In the genomic region with DNA sequence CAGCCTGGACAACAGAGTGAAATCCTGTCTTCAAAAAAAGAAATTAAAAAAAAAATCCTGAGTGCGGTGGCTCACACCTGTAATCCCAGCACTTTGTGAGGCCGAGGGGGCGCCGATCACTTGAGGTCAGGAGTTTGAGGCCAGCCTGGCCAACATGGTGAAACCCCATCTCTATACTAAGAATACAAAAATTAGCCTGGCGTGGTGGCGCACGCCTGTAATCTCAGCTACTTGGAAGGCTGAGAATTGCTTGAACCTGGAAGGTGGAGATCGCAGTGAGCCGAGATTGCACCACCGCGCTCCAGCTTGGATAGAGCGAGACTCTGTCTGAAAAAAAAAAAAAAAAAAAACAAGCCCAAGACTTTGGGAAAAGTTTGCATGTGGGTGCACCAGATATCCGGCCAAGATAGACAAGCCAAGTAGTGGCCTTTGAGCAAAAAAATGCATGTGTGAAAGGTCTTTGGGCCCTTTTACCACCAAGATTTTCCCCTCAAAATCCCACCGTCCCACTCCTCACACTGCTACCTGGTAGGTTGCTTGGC, we compare ENCODE assay signal across 2 cellular contexts.
TF ChIP-seq lines count a peak whose summit lies in the region.

No MANE protein-coding gene starts in this region.

TF ChIP-seq in HCT116, 20 proteins besides CTCF, POLR2A, EP300 and RAD21:
- TF ChIP-seq ZNF274 (IDR thresholded peaks at IDR 0.05; ENCODE audit: low read depth, low read length) (no peak), ELF1 (IDR thresholded peaks at IDR 0.05; ENCODE audit: borderline replicate concordance, low read depth) (no peak), SP1 (IDR thresholded peaks at IDR 0.05; ENCODE audit: low read depth) (no peak), ZFX (IDR thresholded peaks at IDR 0.05) (no peak), CEBPB (IDR thresholded peaks at IDR 0.05; ENCODE audit: low read depth) (no peak), TCF7L2 (IDR thresholded peaks at IDR 0.05; ENCODE audit: borderline replicate concordance, extremely low read depth, insufficient read depth, insufficient read length) (no peak), EGR1 (IDR thresholded peaks at IDR 0.05; ENCODE audit: low read depth) (no peak), SRF (IDR thresholded peaks at IDR 0.05; ENCODE audit: low read depth) (no peak), CBX3 (IDR thresholded peaks at IDR 0.05; ENCODE audit: low read depth) (no peak), EZH2phosphoT487 (IDR thresholded peaks at IDR 0.05; ENCODE audit: borderline replicate concordance) (no peak), MAX (IDR thresholded peaks at IDR 0.05) (no peak), SIN3A (IDR thresholded peaks at IDR 0.05; ENCODE audit: low read depth) (no peak), EZH2 (IDR thresholded peaks at IDR 0.05) (no peak), POLR2AphosphoS5 (IDR thresholded peaks at IDR 0.05; ENCODE audit: low read depth, low read length) (no peak)
- TF ChIP-seq, protein P1, sequence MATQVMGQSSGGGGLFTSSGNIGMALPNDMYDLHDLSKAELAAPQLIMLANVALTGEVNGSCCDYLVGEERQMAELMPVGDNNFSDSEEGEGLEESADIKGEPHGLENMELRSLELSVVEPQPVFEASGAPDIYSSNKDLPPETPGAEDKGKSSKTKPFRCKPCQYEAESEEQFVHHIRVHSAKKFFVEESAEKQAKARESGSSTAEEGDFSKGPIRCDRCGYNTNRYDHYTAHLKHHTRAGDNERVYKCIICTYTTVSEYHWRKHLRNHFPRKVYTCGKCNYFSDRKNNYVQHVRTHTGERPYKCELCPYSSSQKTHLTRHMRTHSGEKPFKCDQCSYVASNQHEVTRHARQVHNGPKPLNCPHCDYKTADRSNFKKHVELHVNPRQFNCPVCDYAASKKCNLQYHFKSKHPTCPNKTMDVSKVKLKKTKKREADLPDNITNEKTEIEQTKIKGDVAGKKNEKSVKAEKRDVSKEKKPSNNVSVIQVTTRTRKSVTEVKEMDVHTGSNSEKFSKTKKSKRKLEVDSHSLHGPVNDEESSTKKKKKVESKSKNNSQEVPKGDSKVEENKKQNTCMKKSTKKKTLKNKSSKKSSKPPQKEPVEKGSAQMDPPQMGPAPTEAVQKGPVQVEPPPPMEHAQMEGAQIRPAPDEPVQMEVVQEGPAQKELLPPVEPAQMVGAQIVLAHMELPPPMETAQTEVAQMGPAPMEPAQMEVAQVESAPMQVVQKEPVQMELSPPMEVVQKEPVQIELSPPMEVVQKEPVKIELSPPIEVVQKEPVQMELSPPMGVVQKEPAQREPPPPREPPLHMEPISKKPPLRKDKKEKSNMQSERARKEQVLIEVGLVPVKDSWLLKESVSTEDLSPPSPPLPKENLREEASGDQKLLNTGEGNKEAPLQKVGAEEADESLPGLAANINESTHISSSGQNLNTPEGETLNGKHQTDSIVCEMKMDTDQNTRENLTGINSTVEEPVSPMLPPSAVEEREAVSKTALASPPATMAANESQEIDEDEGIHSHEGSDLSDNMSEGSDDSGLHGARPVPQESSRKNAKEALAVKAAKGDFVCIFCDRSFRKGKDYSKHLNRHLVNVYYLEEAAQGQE (IDR thresholded peaks at IDR 0.05; ENCODE audit: low read depth): no peak
- TF ChIP-seq, protein P2, sequence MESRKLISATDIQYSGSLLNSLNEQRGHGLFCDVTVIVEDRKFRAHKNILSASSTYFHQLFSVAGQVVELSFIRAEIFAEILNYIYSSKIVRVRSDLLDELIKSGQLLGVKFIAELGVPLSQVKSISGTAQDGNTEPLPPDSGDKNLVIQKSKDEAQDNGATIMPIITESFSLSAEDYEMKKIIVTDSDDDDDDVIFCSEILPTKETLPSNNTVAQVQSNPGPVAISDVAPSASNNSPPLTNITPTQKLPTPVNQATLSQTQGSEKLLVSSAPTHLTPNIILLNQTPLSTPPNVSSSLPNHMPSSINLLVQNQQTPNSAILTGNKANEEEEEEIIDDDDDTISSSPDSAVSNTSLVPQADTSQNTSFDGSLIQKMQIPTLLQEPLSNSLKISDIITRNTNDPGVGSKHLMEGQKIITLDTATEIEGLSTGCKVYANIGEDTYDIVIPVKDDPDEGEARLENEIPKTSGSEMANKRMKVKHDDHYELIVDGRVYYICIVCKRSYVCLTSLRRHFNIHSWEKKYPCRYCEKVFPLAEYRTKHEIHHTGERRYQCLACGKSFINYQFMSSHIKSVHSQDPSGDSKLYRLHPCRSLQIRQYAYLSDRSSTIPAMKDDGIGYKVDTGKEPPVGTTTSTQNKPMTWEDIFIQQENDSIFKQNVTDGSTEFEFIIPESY (IDR thresholded peaks at IDR 0.05; ENCODE audit: extremely low read depth, insufficient replicate concordance, low read length): no peak
TF ChIP-seq in HCT116: peak in this region for 0.

TF ChIP-seq in K562, 482 proteins besides CTCF, POLR2A, EP300 and RAD21:
- no peak for TF ChIP-seq POLR2B (IDR thresholded peaks at IDR 0.05; ENCODE audit: low read depth, partially characterized antibody)
- no peak for TF ChIP-seq SREBF1 (IDR thresholded peaks at IDR 0.05; ENCODE audit: borderline replicate concordance, low read depth, low read length)
- TF ChIP-seq, protein P3, sequence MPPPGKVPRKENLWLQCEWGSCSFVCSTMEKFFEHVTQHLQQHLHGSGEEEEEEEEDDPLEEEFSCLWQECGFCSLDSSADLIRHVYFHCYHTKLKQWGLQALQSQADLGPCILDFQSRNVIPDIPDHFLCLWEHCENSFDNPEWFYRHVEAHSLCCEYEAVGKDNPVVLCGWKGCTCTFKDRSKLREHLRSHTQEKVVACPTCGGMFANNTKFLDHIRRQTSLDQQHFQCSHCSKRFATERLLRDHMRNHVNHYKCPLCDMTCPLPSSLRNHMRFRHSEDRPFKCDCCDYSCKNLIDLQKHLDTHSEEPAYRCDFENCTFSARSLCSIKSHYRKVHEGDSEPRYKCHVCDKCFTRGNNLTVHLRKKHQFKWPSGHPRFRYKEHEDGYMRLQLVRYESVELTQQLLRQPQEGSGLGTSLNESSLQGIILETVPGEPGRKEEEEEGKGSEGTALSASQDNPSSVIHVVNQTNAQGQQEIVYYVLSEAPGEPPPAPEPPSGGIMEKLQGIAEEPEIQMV (tag; conservative IDR thresholded peaks at IDR 0.05; ENCODE audit: low read depth): no peak
- TF ChIP-seq ZNF384 (IDR thresholded peaks at IDR 0.05; ENCODE audit: low read depth, low read length): peak; percentile 57; the same call in 1 of the 2 replicates
- TF ChIP-seq MTF1 (CRISPR knock-in tag; IDR thresholded peaks at IDR 0.05; ENCODE audit: borderline replicate concordance): no peak
- TF ChIP-seq FIP1L1 (IDR thresholded peaks at IDR 0.05; ENCODE audit: low read depth, low read length, poor library complexity, severe bottlenecking): no peak
- no peak for TF ChIP-seq PHF20 (IDR thresholded peaks at IDR 0.05; ENCODE audit: partially characterized antibody)
- TF ChIP-seq ZNF696 (CRISPR knock-in tag; conservative IDR thresholded peaks at IDR 0.05): no peak
- no peak for TF ChIP-seq SAFB2 (IDR thresholded peaks at IDR 0.05; ENCODE audit: borderline replicate concordance, low read depth, low read length, severe bottlenecking)
- no peak for TF ChIP-seq KLF6 (CRISPR knock-in tag; IDR thresholded peaks at IDR 0.05; ENCODE audit: borderline replicate concordance)
- peak; percentile 5; the same call in 1 of the 2 replicates for TF ChIP-seq CEBPB (tag; IDR thresholded peaks at IDR 0.05)
